ENCODE assay signal across 1 cellular context in the genomic region with DNA sequence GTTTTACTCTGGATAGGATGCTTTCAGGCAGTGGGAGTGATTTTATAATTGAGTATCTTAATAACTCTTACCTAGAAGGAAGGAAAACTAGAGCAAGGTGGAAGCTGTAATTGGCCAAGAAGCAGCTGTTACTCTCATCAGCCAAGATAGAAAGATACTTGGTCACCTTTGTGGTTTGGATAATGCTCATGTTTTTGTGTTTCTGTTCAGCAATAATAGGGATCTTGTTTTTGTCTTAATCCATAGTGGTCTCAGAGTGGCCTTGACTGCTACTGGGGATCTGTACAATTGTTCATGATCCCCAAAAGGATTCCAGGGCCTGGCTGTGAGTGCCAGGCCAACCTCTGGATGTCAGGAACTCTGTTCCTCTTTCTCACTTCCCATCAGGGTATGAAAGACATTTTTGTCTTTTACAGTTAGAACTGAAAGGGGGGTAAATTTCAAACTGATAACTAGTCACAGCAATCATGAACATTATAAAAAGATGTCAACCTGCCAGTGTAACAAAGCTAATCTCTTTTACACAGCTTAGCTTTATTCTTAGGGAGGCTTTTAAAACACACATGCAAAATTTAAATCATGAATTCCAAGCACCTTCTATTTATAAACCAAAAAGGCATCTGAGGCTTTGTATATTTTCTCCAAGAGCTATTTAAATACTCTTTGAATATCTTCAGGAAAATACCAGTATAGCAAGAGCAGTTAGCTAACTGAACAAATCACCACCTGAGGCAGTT.
TF ChIP-seq lines count a peak whose summit lies in the region.

No MANE protein-coding gene starts in this region.

TF ChIP-seq in GM12878, 131 proteins besides CTCF, POLR2A, EP300 and RAD21:
- TF ChIP-seq SRF (IDR thresholded peaks at IDR 0.05; ENCODE audit: low read depth in 2 of 2, low read length in 2 of 2) (no peak), ZNF274 (IDR thresholded peaks at IDR 0.05; ENCODE audit: insufficient read depth, insufficient read length) (no peak), IKZF1 (conservative IDR thresholded peaks at IDR 0.05) (peak; percentile 46; the same call in 1 of the 2 replicates), IKZF2 (IDR thresholded peaks at IDR 0.05) (peak; percentile 19 to 40; a peak in 2 of 4 replicates), RUNX3 (IDR thresholded peaks at IDR 0.05; ENCODE audit: low read length) (0 out of 2 replicates have a peak, but pooled peaks have one; percentile 16), TCF3 (IDR thresholded peaks at IDR 0.05; ENCODE audit: borderline replicate concordance, insufficient read depth, low read depth, low read length) (no peak), SPI1 (IDR thresholded peaks at IDR 0.05; ENCODE audit: borderline replicate concordance, insufficient read depth, low read depth, low read length) (peak; percentile 78; the same call in 1 of the 2 replicates)
- TF ChIP-seq, protein P1, sequence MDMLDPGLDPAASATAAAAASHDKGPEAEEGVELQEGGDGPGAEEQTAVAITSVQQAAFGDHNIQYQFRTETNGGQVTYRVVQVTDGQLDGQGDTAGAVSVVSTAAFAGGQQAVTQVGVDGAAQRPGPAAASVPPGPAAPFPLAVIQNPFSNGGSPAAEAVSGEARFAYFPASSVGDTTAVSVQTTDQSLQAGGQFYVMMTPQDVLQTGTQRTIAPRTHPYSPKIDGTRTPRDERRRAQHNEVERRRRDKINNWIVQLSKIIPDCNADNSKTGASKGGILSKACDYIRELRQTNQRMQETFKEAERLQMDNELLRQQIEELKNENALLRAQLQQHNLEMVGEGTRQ (IDR thresholded peaks at IDR 0.05; ENCODE audit: borderline replicate concordance, low read depth, low read length): no peak
